Comparison of ENCODE assay signal across 1 cellular context in genomic region chr17:81310963-81311550, GRCh38.
TF ChIP-seq lines count a peak whose summit lies in the region.

No MANE protein-coding gene starts in this region.

TF ChIP-seq in HepG2, 621 proteins besides CTCF, POLR2A, EP300 and RAD21:
- TF ChIP-seq ZNF770 (CRISPR knock-in tag; IDR thresholded peaks at IDR 0.05), result 0 out of 2 replicates have a peak, but pooled peaks have one; percentile 26
- TF ChIP-seq ZNF572 (CRISPR knock-in tag; IDR thresholded peaks at IDR 0.05), result no peak
